In the genomic region with DNA sequence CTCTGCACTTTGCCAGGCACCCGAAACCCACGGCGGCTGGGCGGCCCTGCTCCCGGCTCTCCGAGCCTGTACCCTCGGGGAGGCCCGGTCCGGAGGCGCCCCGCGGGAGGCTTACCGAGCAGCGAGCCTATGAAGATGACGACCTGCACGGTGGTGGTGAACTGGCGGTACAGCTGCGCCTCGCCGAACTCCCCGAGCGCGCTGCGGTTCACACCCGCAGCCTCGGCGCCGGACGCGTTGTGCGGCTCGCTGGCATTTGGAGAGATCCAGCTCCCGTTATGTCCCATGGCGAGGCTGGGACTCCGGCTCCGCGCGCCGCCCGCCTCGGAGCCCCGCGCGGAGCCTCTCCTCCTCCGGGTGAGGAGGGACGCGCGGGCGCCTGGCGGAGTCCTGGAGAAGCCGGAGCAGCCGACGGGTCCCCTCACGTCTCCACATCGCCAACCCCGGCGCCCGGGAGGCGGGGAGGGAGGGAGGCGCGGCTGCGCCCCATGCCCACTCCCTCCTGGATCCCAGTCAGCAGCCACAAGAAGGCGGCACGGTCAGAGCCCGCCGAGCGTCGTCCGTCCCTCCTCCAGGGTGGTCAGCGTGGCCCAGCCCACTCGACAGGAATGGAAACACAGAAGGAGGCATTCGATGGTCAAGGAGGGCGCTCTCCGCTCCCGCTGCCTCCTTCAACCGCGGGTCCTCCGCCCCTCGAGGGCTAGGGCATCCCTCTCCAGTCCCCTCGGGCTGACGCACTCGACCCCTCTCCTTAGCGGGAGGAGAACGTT, we compare ENCODE assay signal across 8 cellular contexts. TPM values are rescaled to one million over a fixed set of nuclear protein-coding genes. Genes with fewer than 3 reads are reported as not detected.
DNase-seq lines count a peak whose midpoint lies in the region; ATAC-seq, FAIRE-seq and TF ChIP-seq lines count a peak whose summit lies in the region.

A gene with protein sequence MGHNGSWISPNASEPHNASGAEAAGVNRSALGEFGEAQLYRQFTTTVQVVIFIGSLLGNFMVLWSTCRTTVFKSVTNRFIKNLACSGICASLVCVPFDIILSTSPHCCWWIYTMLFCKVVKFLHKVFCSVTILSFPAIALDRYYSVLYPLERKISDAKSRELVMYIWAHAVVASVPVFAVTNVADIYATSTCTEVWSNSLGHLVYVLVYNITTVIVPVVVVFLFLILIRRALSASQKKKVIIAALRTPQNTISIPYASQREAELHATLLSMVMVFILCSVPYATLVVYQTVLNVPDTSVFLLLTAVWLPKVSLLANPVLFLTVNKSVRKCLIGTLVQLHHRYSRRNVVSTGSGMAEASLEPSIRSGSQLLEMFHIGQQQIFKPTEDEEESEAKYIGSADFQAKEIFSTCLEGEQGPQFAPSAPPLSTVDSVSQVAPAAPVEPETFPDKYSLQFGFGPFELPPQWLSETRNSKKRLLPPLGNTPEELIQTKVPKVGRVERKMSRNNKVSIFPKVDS (minus strand): TSS at position 527 of the 770 bp plus-strand sequence. CDS start 240 bp downstream, at position 287.

- no TSS peak for BruUV-seq in endothelial cell of umbilical vein (replicated peaks; lab: Mats Ljungman, UMichigan)

- peak within 1 kb of the TSS; percentile 95 for H3K9ac ChIP-seq in endothelial cell of umbilical vein (replicated peaks; ENCODE audit: extremely low read depth, insufficient read depth, low read length)

- no peaks in the 10 kb centered on the region for H3K9me3 ChIP-seq in endothelial cell of umbilical vein (replicated peaks; ENCODE audit: control insufficient read depth, insufficient read depth, low read length)

- H3K4me1 ChIP-seq in endothelial cell of umbilical vein (ENCODE audit: control insufficient read depth, extremely low read depth, insufficient read depth, low read length): peaks cover 16% of the 10 kb centered on the region

- FAIRE-seq in endothelial cell of umbilical vein (lab: Jason Lieb, UNC): peak; percentile 76

- no peaks in the 10 kb centered on the region for H3K36me3 ChIP-seq in endothelial cell of umbilical vein (ENCODE audit: control insufficient read depth in 2 of 2, extremely low read depth in 1 of 2, insufficient read depth in 2 of 2, low read length in 2 of 2)

- peak within 1 kb of the TSS; percentile 99 for H3K4me2 ChIP-seq in endothelial cell of umbilical vein (ENCODE audit: insufficient read depth, low read length)

- ATAC-seq in GM19395 (IDR thresholded peaks at IDR 0.05; ENCODE audit: unreplicated experiment): peak; percentile 29
- ATAC-seq in HG03280 (IDR thresholded peaks at IDR 0.05; ENCODE audit: unreplicated experiment): no peak

- CTCF ChIA-PET in endothelial cell of umbilical vein (lab: Charles Lee): interaction anchor here (1.3 to 4.1 kb wide), 8 partner anchors 12 to 116 kb away, joined by 3 to 31 read pairs (median 4); partner anchors contain the start of gene EIF2AK4

- H3K79me2 ChIP-seq in endothelial cell of umbilical vein (ENCODE audit: control insufficient read depth, insufficient read depth, low read length): peaks cover 32% of the 10 kb centered on the region

- H3K4me3 ChIP-seq in endothelial cell of umbilical vein (replicated peaks in 1 of 3; ENCODE audit: insufficient read depth in 1 of 3, low read depth in 1 of 3, low read length in 3 of 3): peak within 1 kb of the TSS; percentile 77 to 93 (median 79)

- peak; percentile 83 for DNase-seq in AG09319 (ENCODE audit: extremely low read depth, low read depth)
- peak; percentile 55 for DNase-seq in NCI-H146 (lab: John Stamatoyannopoulos, UW)
- peak; percentile 28 for DNase-seq in activated CD8-positive, alpha-beta memory T cell treated with anti-CD3 and anti-CD28 coated beads, Interleukin-2, amount 50 U/mL, for 4 hours
- peak; percentile 89 for DNase-seq in endothelial cell of umbilical vein (ENCODE audit: low read depth, low spot score)
- peak; percentile 15 for DNase-seq in medulla oblongata (ENCODE audit: extremely low spot score)
- peak; percentile 76 for DNase-seq in stromal cell of bone marrow (ENCODE audit: low read depth)

- H3K27ac ChIP-seq in endothelial cell of umbilical vein (ENCODE audit: insufficient read depth, low read depth, low read length): peak within 1 kb of the TSS; percentile 82

- H3K27me3 ChIP-seq in endothelial cell of umbilical vein (ENCODE audit: control insufficient read depth in 2 of 2, insufficient read depth in 2 of 2, low read length in 2 of 2): no peaks in the 10 kb centered on the region

- H2AFZ ChIP-seq in endothelial cell of umbilical vein (ENCODE audit: low read depth, low read length): peak within 1 kb of the TSS; percentile 95

- intact Hi-C loops in endothelial cell of umbilical vein (cut with micrococcal nuclease): loop anchor here (1.0 to 10.0 kb wide), 3 partner anchors 14 to 295 kb away; partner anchors contain the start of gene EIF2AK4

- H3K9me1 ChIP-seq in endothelial cell of umbilical vein (replicated peaks; ENCODE audit: control insufficient read depth, extremely low read depth, insufficient read depth, low read length): no peaks in the 10 kb centered on the region

- POLR2A ChIA-PET in endothelial cell of umbilical vein (lab: Charles Lee): interaction anchor here (1.0 to 4.2 kb wide), 3 partner anchors 15 to 56 kb away, joined by 3 to 21 read pairs (median 6); partner anchors contain the start of gene EIF2AK4

- peak; percentile 21 for TF ChIP-seq CTCF in AG09319 (IDR thresholded peaks at IDR 0.05; ENCODE audit: low read depth, low read length)
- TF ChIP-seq CTCF in endothelial cell of umbilical vein (IDR thresholded peaks at IDR 0.05; ENCODE audit: extremely low read depth in 1 of 2, insufficient read depth in 1 of 2, low read depth in 1 of 2, low read length in 2 of 2): peak in 1 of 2 donors; percentile 18

- H4K20me1 ChIP-seq in endothelial cell of umbilical vein (replicated peaks; ENCODE audit: control insufficient read depth, extremely low read depth, insufficient read depth, low read length): no peaks in the 10 kb centered on the region

- peak; percentile 55 for TF ChIP-seq POLR2A in endothelial cell of umbilical vein (IDR thresholded peaks at IDR 0.05; ENCODE audit: low read depth, low read length)

- dilution Hi-C loops in endothelial cell of umbilical vein (cut with MboI; ENCODE audit: extremely low pct_ligation_motif_present, low sequenced_read_pairs): no loop called here

TF ChIP-seq in endothelial cell of umbilical vein, 7 proteins besides CTCF, POLR2A, EP300 and RAD21:
- TF ChIP-seq GATA2 (IDR thresholded peaks at IDR 0.05; ENCODE audit: insufficient read depth, insufficient read length, low read depth, low read length): no peak
- TF ChIP-seq JUN (IDR thresholded peaks at IDR 0.05; ENCODE audit: borderline replicate concordance, insufficient read depth, insufficient read length, low read depth): no peak
- TF ChIP-seq, protein P1, sequence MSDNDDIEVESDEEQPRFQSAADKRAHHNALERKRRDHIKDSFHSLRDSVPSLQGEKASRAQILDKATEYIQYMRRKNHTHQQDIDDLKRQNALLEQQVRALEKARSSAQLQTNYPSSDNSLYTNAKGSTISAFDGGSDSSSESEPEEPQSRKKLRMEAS (IDR thresholded peaks at IDR 0.05; ENCODE audit: insufficient read depth, insufficient read length): peak; percentile 47
- peak; percentile 44 for TF ChIP-seq MYC (IDR thresholded peaks at IDR 0.05; ENCODE audit: low read depth, low read length)
- TF ChIP-seq EZH2 (IDR thresholded peaks at IDR 0.05; ENCODE audit: borderline replicate concordance, low read depth, low read length, severe bottlenecking): no peak
- no peak for TF ChIP-seq FOS (IDR thresholded peaks at IDR 0.05; ENCODE audit: borderline replicate concordance, insufficient read depth, low read length)
- peak; percentile 59 for TF ChIP-seq POLR2AphosphoS5 (IDR thresholded peaks at IDR 0.05; ENCODE audit: insufficient read depth, low read depth, low read length)

RNA-seq across cellular contexts. Expression of the gene that starts here (rescaled TPM):
- 35.3 and 39.8 TPM in 2 replicates for total RNA-seq in endothelial cell of umbilical vein
- 68.7 and 85.3 TPM in 2 replicates for polyA plus RNA-seq in endothelial cell of umbilical vein
- polyA plus RNA-seq in endothelial cell of umbilical vein (2011; cell fraction: cytosol; rRNA removed): 33.2 and 34.2 TPM in 2 replicates
- 24.9 and 36.3 TPM in 2 replicates for polyA plus RNA-seq in endothelial cell of umbilical vein (2011; cell fraction: nucleus; rRNA removed)
- 21.5 and 30.0 TPM in 2 replicates for polyA plus RNA-seq in endothelial cell of umbilical vein (2012)
- polyA minus RNA-seq in endothelial cell of umbilical vein: 225 and 237 TPM in 2 replicates
- 6.9 TPM for polyA minus RNA-seq in endothelial cell of umbilical vein (2011; cell fraction: cytosol; rRNA and poly(A)+ RNA removed)
- polyA minus RNA-seq in endothelial cell of umbilical vein (2011; cell fraction: nucleus; rRNA and poly(A)+ RNA removed): 34.5 and 45.4 TPM in 2 replicates

Comparison
In these comparisons a context has a peak if more than half of its experiments do, and no peak if none do; other contexts are left out.
1. DNase-seq: peak in every context shown above with its lines; median percentile 89 in endothelial cell of umbilical vein; 83 in AG09319; 76 in stromal cell of bone marrow; 55 in NCI-H146; 28 in activated CD8-positive, alpha-beta memory T cell treated with anti-CD3 and anti-CD28 coated beads, Interleukin-2, amount 50 U/mL, for 4 hours; 15 in medulla oblongata.